11 cellular contexts compared by ENCODE assay signal in genomic region chr17:57606111-57606875, GRCh38.
A peak's percentile ranks its signal among the peaks of the same experiment; 100 is the strongest.
DNase-seq lines count a peak whose midpoint lies in the region; ATAC-seq, FAIRE-seq and TF ChIP-seq lines count a peak whose summit lies in the region.
"Had no signal": no experiment of that assay in that cellular context is flagged by ENCODE, and none has a peak within 500 bp of the region (broad histone marks: within the 10 kb centered on the region; RNA-seq: fewer than 3 reads in every experiment).

No MANE protein-coding gene starts in this region.

- peaks cover 2% of the 10 kb centered on the region for H3K36me3 Mint-ChIP-seq in activated naive CD4-positive, alpha-beta T cell treated with anti-CD3 and anti-CD28 coated beads, Interleukin-2, amount 50 U/mL, for 24 hours
- no peaks in the 10 kb centered on the region for H3K36me3 Mint-ChIP-seq in immature natural killer cell

- peak overlapping the region; percentile 76 for H3K4me3 Mint-ChIP-seq in activated naive CD4-positive, alpha-beta T cell treated with anti-CD3 and anti-CD28 coated beads, Interleukin-2, amount 50 U/mL, for 24 hours
- peak overlapping the region in 3 of 5 donors; percentile 6 to 85 (median 45) for H3K4me3 Mint-ChIP-seq in immature natural killer cell

- no peak for ATAC-seq in HepG2

- H2AFZ ChIP-seq in HepG2 (ENCODE audit: low read length): no peak overlapping the region

- no peak for TF ChIP-seq CTCF in testis (IDR thresholded peaks at IDR 0.05)
- TF ChIP-seq CTCF in HepG2 (CRISPR knock-in tag; IDR thresholded peaks at IDR 0.05): no peak

- TF ChIP-seq POLR2A in testis (IDR thresholded peaks at IDR 0.05) (no peak), HepG2 (IDR thresholded peaks at IDR 0.05; ENCODE audit: insufficient read depth in 1 of 2, low read depth in 2 of 2, low read length in 2 of 2) (no peak)

- TF ChIP-seq EP300 in HepG2 (IDR thresholded peaks at IDR 0.05; ENCODE audit: low read depth in 2 of 2, low read length in 2 of 2) (no peak), HepG2 (CRISPR knock-in tag; IDR thresholded peaks at IDR 0.05; ENCODE audit: borderline replicate concordance) (no peak)

- H4K20me1 ChIP-seq in HepG2 (ENCODE audit: insufficient read depth, low read length): no peaks in the 10 kb centered on the region

- H3K4me2 ChIP-seq in HepG2 (ENCODE audit: low read depth, low read length): no peak overlapping the region

- no peaks in the 10 kb centered on the region for H3K27me3 Mint-ChIP-seq in activated naive CD4-positive, alpha-beta T cell treated with anti-CD3 and anti-CD28 coated beads, Interleukin-2, amount 50 U/mL, for 24 hours
- H3K27me3 Mint-ChIP-seq in immature natural killer cell (ENCODE audit: low read depth in 3 of 3): peaks cover 0 to 12% (median 7%) of the 10 kb centered on the region in 3 donors

- CTCF ChIA-PET in HepG2 (lab: Yijun Ruan, JAX; ENCODE audit: low intra/inter-chr PET ratio, low total read pairs): no interaction called here

- H3K4me1 ChIP-seq in testis: peaks cover 36% of the 10 kb centered on the region
- peaks cover 44% of the 10 kb centered on the region for H3K4me1 ChIP-seq in HepG2 (ENCODE audit: insufficient read depth, low read length)

- intact Hi-C loops in testis (cut with DNase I; ENCODE audit: low total_unique reads) (no loop called here), HepG2 (cut with micrococcal nuclease; ENCODE audit: unreplicated experiment) (loop anchor here (5.0 to 10.0 kb wide), 2 partner anchors 141 to 361 kb away; partner anchors contain the start of gene CCDC182)

- POLR2A ChIA-PET in HepG2 (lab: Yijun Ruan, JAX): no interaction called here

- no peaks in the 10 kb centered on the region for H3K9me3 ChIP-seq in testis
- H3K9me3 ChIP-seq in HepG2 (ENCODE audit: low read length): no peaks in the 10 kb centered on the region
- H3K9me3 ChIP-seq: SJSA1 had no signal

- no peak for TF ChIP-seq RAD21 in HepG2 (CRISPR knock-in tag; IDR thresholded peaks at IDR 0.05)

- peak overlapping the region; percentile 88 for H3K27ac Mint-ChIP-seq in activated naive CD4-positive, alpha-beta T cell treated with anti-CD3 and anti-CD28 coated beads, Interleukin-2, amount 50 U/mL, for 24 hours
- H3K27ac Mint-ChIP-seq in immature natural killer cell: peak overlapping the region; percentile 55 to 98 (median 82)

- no TSS peak for BruUV-seq in HepG2 (replicated peaks; lab: Mats Ljungman, UMichigan)

- no peaks in the 10 kb centered on the region for H3K9me3 Mint-ChIP-seq in activated naive CD4-positive, alpha-beta T cell treated with anti-CD3 and anti-CD28 coated beads, Interleukin-2, amount 50 U/mL, for 24 hours
- no peaks in the 10 kb centered on the region for H3K9me3 Mint-ChIP-seq in immature natural killer cell

- in situ Hi-C loops in HepG2 (cut with HindIII; ENCODE audit: extremely low pct_ligation_motif_present, low pct_unique_long_range_greater_than_20kb): loop anchor here (10.0 kb wide), 1 partner anchor 471 kb away; no protein-coding TSS in a partner anchor

- no peak overlapping the region for H3K9ac ChIP-seq in HepG2 (ENCODE audit: insufficient read depth, low read depth, low read length)

- no peaks in the 10 kb centered on the region for H3K79me2 ChIP-seq in HepG2 (ENCODE audit: insufficient read depth, low read length)

- H3K4me3 ChIP-seq in testis (no peak overlapping the region), HepG2 (replicated peaks in 1 of 3; ENCODE audit: insufficient read depth in 1 of 3, low read depth in 2 of 3, low read length in 3 of 3) (no peak overlapping the region)
- H3K4me3 ChIP-seq: lung, SJSA1 had no signal

- no peak for FAIRE-seq in HepG2 (lab: Jason Lieb, UNC)

- H3K27ac ChIP-seq in testis: peak overlapping the region; percentile 18 to 72
- H3K27ac ChIP-seq in HepG2 (ENCODE audit: extremely low read length, insufficient read depth, low read length): no peak overlapping the region
- H3K27ac ChIP-seq: SJSA1 had no signal

- H3K4me1 Mint-ChIP-seq in activated naive CD4-positive, alpha-beta T cell treated with anti-CD3 and anti-CD28 coated beads, Interleukin-2, amount 50 U/mL, for 24 hours: peaks cover 72% of the 10 kb centered on the region
- peaks cover 61 to 87% of the 10 kb centered on the region in 2 donors for H3K4me1 Mint-ChIP-seq in immature natural killer cell

- no peaks in the 10 kb centered on the region for H3K27me3 ChIP-seq in testis
- H3K27me3 ChIP-seq in HepG2 (ENCODE audit: control insufficient read depth in 1 of 2, insufficient read depth in 2 of 2, low read length in 2 of 2): no peaks in the 10 kb centered on the region
- H3K27me3 ChIP-seq: SJSA1 had no signal

- WGBS in testis, 2 donors: 86 to 87% methylated on average over 6 of the region's 6 CpGs
- WGBS in HepG2 (ENCODE audit: low lambda C conversion rate): 96% methylated on average over 6 of the region's 6 CpGs

- H3K36me3 ChIP-seq in testis (ENCODE audit: low read depth, missing control alignments) (no peaks in the 10 kb centered on the region), HepG2 (replicated peaks in 1 of 2; ENCODE audit: control insufficient read depth in 1 of 2, insufficient read depth in 2 of 2, low read length in 2 of 2) (peaks cover 14 to 15% of the 10 kb centered on the region in 2 experiments)

- no peak for DNase-seq in activated naive CD4-positive, alpha-beta T cell treated with anti-CD3 and anti-CD28 coated beads, Interleukin-2, amount 50 U/mL, for 16 hours
- DNase-seq in RPMI8226 (peak; percentile 81), immature natural killer cell (no peak), testis (no peak), HepG2 (ENCODE audit: low spot score) (no peak), SKM-1 (lab: John Stamatoyannopoulos, UW; ENCODE audit: unreplicated experiment) (no peak)
- DNase-seq in stimulated activated CD4-positive, alpha-beta T cell treated with anti-CD3 and anti-CD28 coated beads, Interleukin-1b, Interleukin-23, amount 100 ng/mL, for 48 hours: no peak
- DNase-seq: stimulated activated CD4-positive, alpha-beta T cell treated with anti-CD3 and anti-CD28 coated beads, Interleukin-4, amount 100 ng/mL, for 4 hours had no signal

TF ChIP-seq in HepG2, 621 proteins besides CTCF, POLR2A, EP300 and RAD21 (continues in another document):
- TF ChIP-seq ZNF816 (CRISPR knock-in tag; IDR thresholded peaks at IDR 0.05; ENCODE audit: borderline replicate concordance) (no peak), ZNF205 (CRISPR knock-in tag; IDR thresholded peaks at IDR 0.05) (no peak), AKNA (CRISPR knock-in tag; IDR thresholded peaks at IDR 0.05; ENCODE audit: borderline replicate concordance) (no peak), BCL3 (CRISPR knock-in tag; IDR thresholded peaks at IDR 0.05) (no peak), RCOR2 (CRISPR knock-in tag; IDR thresholded peaks at IDR 0.05) (no peak), ZNF446 (CRISPR knock-in tag; IDR thresholded peaks at IDR 0.05) (no peak), NR2C2 (CRISPR knock-in tag; IDR thresholded peaks at IDR 0.05; ENCODE audit: borderline replicate concordance) (no peak), FLYWCH1 (CRISPR knock-in tag; IDR thresholded peaks at IDR 0.05) (no peak), ZNF180 (CRISPR knock-in tag; IDR thresholded peaks at IDR 0.05; ENCODE audit: borderline replicate concordance, low read depth) (no peak)
